ENCODE assay signal across 1 cellular context in the genomic region with DNA sequence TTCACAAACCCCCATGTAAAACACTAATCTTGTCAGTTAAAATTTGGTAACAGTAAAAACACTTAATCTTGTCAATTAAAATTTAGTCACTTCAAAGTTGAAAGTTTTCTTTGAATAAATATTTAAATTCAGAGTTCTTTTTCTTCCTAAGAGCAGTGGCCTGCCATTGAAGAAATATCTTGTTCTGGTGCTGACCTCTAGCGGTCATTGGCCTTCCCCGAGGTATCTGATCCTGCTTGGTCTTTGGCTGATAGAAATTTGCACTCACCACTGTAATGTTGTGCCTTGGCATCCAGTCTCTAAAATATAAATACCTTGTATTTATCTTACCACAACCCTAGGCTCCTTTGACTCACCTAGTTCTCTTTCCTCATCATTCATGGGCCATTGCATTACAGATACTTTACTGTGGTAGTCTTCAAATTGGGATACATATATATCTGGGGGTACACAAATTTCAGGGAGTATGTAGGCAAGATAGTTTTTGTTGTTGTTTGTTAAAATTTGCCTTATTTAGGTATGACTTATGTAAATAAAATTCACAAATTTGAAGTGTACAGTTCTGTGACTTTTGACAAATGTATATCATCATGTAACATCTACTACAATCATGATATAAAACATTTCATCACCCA.
A peak's percentile ranks its signal among the peaks of the same experiment; 100 is the strongest.
TF ChIP-seq lines count a peak whose summit lies in the region.

No MANE protein-coding gene starts in this region.

TF ChIP-seq in GM12878, 131 proteins besides CTCF, POLR2A, EP300 and RAD21:
- TF ChIP-seq FOXM1 (IDR thresholded peaks at IDR 0.05; ENCODE audit: low read depth, low read length) (peak; percentile 44; the same call in 1 of the 2 replicates), DPF2 (IDR thresholded peaks at IDR 0.05) (no peak), SMC3 (IDR thresholded peaks at IDR 0.05; ENCODE audit: borderline replicate concordance, low read length) (peak; percentile 96), YY1 (IDR thresholded peaks at IDR 0.05; ENCODE audit: low read depth, low read length) (peak; percentile 83)
- TF ChIP-seq, protein P1, sequence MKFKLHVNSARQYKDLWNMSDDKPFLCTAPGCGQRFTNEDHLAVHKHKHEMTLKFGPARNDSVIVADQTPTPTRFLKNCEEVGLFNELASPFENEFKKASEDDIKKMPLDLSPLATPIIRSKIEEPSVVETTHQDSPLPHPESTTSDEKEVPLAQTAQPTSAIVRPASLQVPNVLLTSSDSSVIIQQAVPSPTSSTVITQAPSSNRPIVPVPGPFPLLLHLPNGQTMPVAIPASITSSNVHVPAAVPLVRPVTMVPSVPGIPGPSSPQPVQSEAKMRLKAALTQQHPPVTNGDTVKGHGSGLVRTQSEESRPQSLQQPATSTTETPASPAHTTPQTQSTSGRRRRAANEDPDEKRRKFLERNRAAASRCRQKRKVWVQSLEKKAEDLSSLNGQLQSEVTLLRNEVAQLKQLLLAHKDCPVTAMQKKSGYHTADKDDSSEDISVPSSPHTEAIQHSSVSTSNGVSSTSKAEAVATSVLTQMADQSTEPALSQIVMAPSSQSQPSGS (IDR thresholded peaks at IDR 0.05; ENCODE audit: low read length) = 0 out of 2 replicates have a peak, but pooled peaks have one; percentile 23
